ENCODE assay signal across 11 cellular contexts in genomic region chr6:52877168-52877567, GRCh38. TPM values are rescaled to one million over a fixed set of nuclear protein-coding genes. Genes with fewer than 3 reads are reported as not detected.
DNase-seq lines count a peak whose midpoint lies in the region; ATAC-seq and FAIRE-seq lines count a peak whose summit lies in the region.
"Had no signal": no experiment of that assay in that cellular context is flagged by ENCODE, and none has a peak within 500 bp of the region (broad histone marks: within the 10 kb centered on the region; RNA-seq: fewer than 3 reads in every experiment).

No MANE protein-coding gene starts in this region.

- intact Hi-C loops in activated CD4-positive, alpha-beta T cell treated with anti-CD3 and anti-CD28 coated beads for 36 hours (cut with DNase I, micrococcal nuclease) = no loop called here
- intact Hi-C loops in activated CD4-positive, alpha-beta T cell treated with anti-CD3 and anti-CD28 coated beads, Interleukin-2, amount 10 ng/mL, durations not matched to agents 24 days and 14 days (cut with micrococcal nuclease) = no loop called here

- no peak for FAIRE-seq in small intestine (lab: Jason Lieb, UNC)

- no peak for DNase-seq in activated CD4-positive, alpha-beta T cell treated with anti-CD3 and anti-CD28 coated beads for 36 hours
- DNase-seq in activated CD4-positive, alpha-beta T cell treated with anti-CD3 and anti-CD28 coated beads, Interleukin-2, amount 10 ng/mL, durations not matched to agents 24 days and 14 days = no peak
- DNase-seq in NCI-H82 treated with DMSO at 0.1 percent for 48 hours (lab: John Stamatoyannopoulos, UW; ENCODE audit: unreplicated experiment) (peak; percentile 24), dedifferentiated amniotic fluid mesenchymal stem cell (ENCODE audit: extremely low spot score) (peak; percentile 68), pons (ENCODE audit: low spot score) (no peak), small intestine (no peak)
- no peak for DNase-seq in stimulated activated effector memory CD8-positive, alpha-beta T cell treated with anti-CD3 and anti-CD28 coated beads, Interleukin-12 subunit alpha, Interleukin-12 subunit beta, amount 100 ng/mL, for 72 hours (ENCODE audit: low spot score in 2 of 2)
- DNase-seq: effector memory CD8-positive, alpha-beta T cell had no signal

- no peak overlapping the region for H3K4me3 ChIP-seq in small intestine (ENCODE audit: low read depth in 1 of 2, low read length in 2 of 2)

- CTCF ChIA-PET in activated CD4-positive, alpha-beta T cell treated with anti-CD3 and anti-CD28 coated beads for 36 hours (lab: Charles Lee) = interaction anchor here (1.2 to 1.7 kb wide), 3 partner anchors 9 to 99 kb away, joined by 3 to 5 read pairs (median 4); no protein-coding TSS in a partner anchor

- H3K36me3 ChIP-seq in small intestine (ENCODE audit: control insufficient read depth in 2 of 2, insufficient read depth in 2 of 2, low read length in 2 of 2) = no peaks in the 10 kb centered on the region

- no peaks in the 10 kb centered on the region for H3K27me3 ChIP-seq in small intestine (ENCODE audit: control insufficient read depth in 2 of 2, insufficient read depth in 2 of 2, low read length in 2 of 2)

- no peaks in the 10 kb centered on the region for H3K9me3 Mint-ChIP-seq in activated CD4-positive, alpha-beta T cell treated with anti-CD3 and anti-CD28 coated beads for 36 hours (ENCODE audit: low read depth)
- no peaks in the 10 kb centered on the region for H3K9me3 Mint-ChIP-seq in activated CD4-positive, alpha-beta T cell treated with anti-CD3 and anti-CD28 coated beads, Interleukin-2, amount 10 ng/mL, durations not matched to agents 24 days and 14 days
- H3K9me3 Mint-ChIP-seq in stimulated activated effector memory CD8-positive, alpha-beta T cell treated with anti-CD3 and anti-CD28 coated beads, Interleukin-12 subunit alpha, Interleukin-12 subunit beta, amount 100 ng/mL, for 72 hours = no peaks in the 10 kb centered on the region
- H3K9me3 Mint-ChIP-seq: effector memory CD8-positive, alpha-beta T cell had no signal

- H3K9me3 ChIP-seq in small intestine (ENCODE audit: control insufficient read depth, low read depth) = no peaks in the 10 kb centered on the region

- 67 to 80% (median 71%) methylated on average over 3 of the region's 3 CpGs for WGBS in small intestine, 3 donors

- H3K4me1 ChIP-seq in small intestine (ENCODE audit: control insufficient read depth in 2 of 2, insufficient read depth in 1 of 2, low read depth in 1 of 2, low read length in 1 of 2) = peaks cover 0 to 6% of the 10 kb centered on the region in 2 donors

- H3K27me3 Mint-ChIP-seq in activated CD4-positive, alpha-beta T cell treated with anti-CD3 and anti-CD28 coated beads for 36 hours = no peaks in the 10 kb centered on the region
- H3K27me3 Mint-ChIP-seq in activated CD4-positive, alpha-beta T cell treated with anti-CD3 and anti-CD28 coated beads, Interleukin-2, amount 10 ng/mL, durations not matched to agents 24 days and 14 days = peaks cover 14% of the 10 kb centered on the region

- peaks cover 5% of the 10 kb centered on the region for H3K4me1 Mint-ChIP-seq in activated CD4-positive, alpha-beta T cell treated with anti-CD3 and anti-CD28 coated beads for 36 hours
- peaks cover 8% of the 10 kb centered on the region for H3K4me1 Mint-ChIP-seq in activated CD4-positive, alpha-beta T cell treated with anti-CD3 and anti-CD28 coated beads, Interleukin-2, amount 10 ng/mL, durations not matched to agents 24 days and 14 days
- no peaks in the 10 kb centered on the region for H3K4me1 Mint-ChIP-seq in stimulated activated effector memory CD8-positive, alpha-beta T cell treated with anti-CD3 and anti-CD28 coated beads, Interleukin-12 subunit alpha, Interleukin-12 subunit beta, amount 100 ng/mL, for 72 hours

- H3K27ac ChIP-seq in small intestine (ENCODE audit: low read depth in 1 of 2, low read length in 1 of 2) = no peak overlapping the region
- H3K27ac ChIP-seq: parathyroid adenoma had no signal

- POLR2A ChIA-PET in activated CD4-positive, alpha-beta T cell treated with anti-CD3 and anti-CD28 coated beads for 36 hours (lab: Charles Lee) = no interaction called here

- peak; percentile 80 for ATAC-seq in activated CD4-positive, alpha-beta T cell treated with anti-CD3 and anti-CD28 coated beads for 36 hours
- ATAC-seq in stimulated activated effector memory CD8-positive, alpha-beta T cell treated with anti-CD3 and anti-CD28 coated beads, Interleukin-12 subunit alpha, Interleukin-12 subunit beta, amount 100 ng/mL, for 72 hours = peak; percentile 88
- ATAC-seq in HG02571 (IDR thresholded peaks at IDR 0.05; ENCODE audit: unreplicated experiment) = no peak
- ATAC-seq: effector memory CD8-positive, alpha-beta T cell; left lobe of liver had no signal

- H3K4me3 Mint-ChIP-seq in activated CD4-positive, alpha-beta T cell treated with anti-CD3 and anti-CD28 coated beads for 36 hours = no peak overlapping the region
- H3K4me3 Mint-ChIP-seq in activated CD4-positive, alpha-beta T cell treated with anti-CD3 and anti-CD28 coated beads, Interleukin-2, amount 10 ng/mL, durations not matched to agents 24 days and 14 days = no peak overlapping the region
- no peak overlapping the region for H3K4me3 Mint-ChIP-seq in stimulated activated effector memory CD8-positive, alpha-beta T cell treated with anti-CD3 and anti-CD28 coated beads, Interleukin-12 subunit alpha, Interleukin-12 subunit beta, amount 100 ng/mL, for 72 hours
- H3K4me3 Mint-ChIP-seq: effector memory CD8-positive, alpha-beta T cell had no signal

- H3K36me3 Mint-ChIP-seq in activated CD4-positive, alpha-beta T cell treated with anti-CD3 and anti-CD28 coated beads for 36 hours (ENCODE audit: low read depth) = no peaks in the 10 kb centered on the region
- no peaks in the 10 kb centered on the region for H3K36me3 Mint-ChIP-seq in activated CD4-positive, alpha-beta T cell treated with anti-CD3 and anti-CD28 coated beads, Interleukin-2, amount 10 ng/mL, durations not matched to agents 24 days and 14 days (ENCODE audit: low read depth)
- no peaks in the 10 kb centered on the region for H3K36me3 Mint-ChIP-seq in stimulated activated effector memory CD8-positive, alpha-beta T cell treated with anti-CD3 and anti-CD28 coated beads, Interleukin-12 subunit alpha, Interleukin-12 subunit beta, amount 100 ng/mL, for 72 hours

- H3K27ac Mint-ChIP-seq in activated CD4-positive, alpha-beta T cell treated with anti-CD3 and anti-CD28 coated beads for 36 hours = no peak overlapping the region
- no peak overlapping the region for H3K27ac Mint-ChIP-seq in activated CD4-positive, alpha-beta T cell treated with anti-CD3 and anti-CD28 coated beads, Interleukin-2, amount 10 ng/mL, durations not matched to agents 24 days and 14 days
- H3K27ac Mint-ChIP-seq in stimulated activated effector memory CD8-positive, alpha-beta T cell treated with anti-CD3 and anti-CD28 coated beads, Interleukin-12 subunit alpha, Interleukin-12 subunit beta, amount 100 ng/mL, for 72 hours = no peak overlapping the region
- H3K27ac Mint-ChIP-seq: effector memory CD8-positive, alpha-beta T cell had no signal

RNA-seq across cellular contexts. Expression of gene GSTA3, which starts 32.3 kb away (rescaled TPM):
- total RNA-seq in activated CD4-positive, alpha-beta T cell treated with anti-CD3 and anti-CD28 coated beads for 36 hours = not detected
- total RNA-seq in activated CD4-positive, alpha-beta T cell treated with anti-CD3 and anti-CD28 coated beads, Interleukin-2, amount 10 ng/mL, durations not matched to agents 24 days and 14 days = not detected in 2 replicates
- not detected for polyA plus RNA-seq in small intestine
- total RNA-seq: left lobe of liver had no signal

RNA-seq across cellular contexts. Expression of gene GSTA5, which starts 36.6 kb away (rescaled TPM):
- not detected for total RNA-seq in activated CD4-positive, alpha-beta T cell treated with anti-CD3 and anti-CD28 coated beads for 36 hours
- total RNA-seq in activated CD4-positive, alpha-beta T cell treated with anti-CD3 and anti-CD28 coated beads, Interleukin-2, amount 10 ng/mL, durations not matched to agents 24 days and 14 days = not detected in 2 replicates
- polyA plus RNA-seq in small intestine = not detected
- total RNA-seq: left lobe of liver had no signal

Comparison
In these comparisons a context has a peak if more than half of its experiments do, and no peak if none do; other contexts are left out.
1. DNase-seq: peak in NCI-H82 treated with DMSO at 0.1 percent for 48 hours (single experiment) and dedifferentiated amniotic fluid mesenchymal stem cell (single experiment); none in activated CD4-positive, alpha-beta T cell treated with anti-CD3 and anti-CD28 coated beads for 36 hours (single experiment), activated CD4-positive, alpha-beta T cell treated with anti-CD3 and anti-CD28 coated beads, Interleukin-2, amount 10 ng/mL, durations not matched to agents 24 days and 14 days (single experiment), stimulated activated effector memory CD8-positive, alpha-beta T cell treated with anti-CD3 and anti-CD28 coated beads, Interleukin-12 subunit alpha, Interleukin-12 subunit beta, amount 100 ng/mL, for 72 hours (0 of 2), pons (single experiment) and small intestine (single experiment).